12 cellular contexts compared by ENCODE assay signal in the genomic region with DNA sequence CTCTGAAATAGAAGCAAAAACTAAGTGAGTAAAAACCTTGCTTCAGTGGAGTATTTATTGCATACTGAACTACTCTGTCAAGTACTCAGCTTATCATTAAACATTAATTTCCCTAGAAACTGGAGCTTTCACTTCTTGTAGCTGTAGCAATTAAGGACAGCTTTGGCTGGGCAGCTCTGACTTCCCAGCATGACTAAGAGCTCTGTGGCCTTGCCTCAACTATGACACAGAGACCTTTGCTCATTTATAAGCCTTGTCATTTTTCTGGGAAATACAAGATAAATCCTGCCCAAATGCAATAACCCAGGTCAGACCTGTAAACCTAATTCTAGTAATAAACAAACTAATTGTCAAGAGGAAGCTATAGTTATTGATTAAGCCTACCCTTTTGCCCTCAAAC.
DNase-seq lines count a peak whose midpoint lies in the region; ATAC-seq and TF ChIP-seq lines count a peak whose summit lies in the region.
"Had no signal": no experiment of that assay in that cellular context is flagged by ENCODE, and none has a peak within 500 bp of the region (broad histone marks: within the 10 kb centered on the region; RNA-seq: fewer than 3 reads in every experiment).

No MANE protein-coding gene starts in this region.

- H3K4me2 ChIP-seq in MM.1S (ENCODE audit: low read depth, low read length), result peak overlapping the region; percentile 11; the same call in 1 of the 2 replicates
- no peak overlapping the region for H3K4me2 ChIP-seq in PC-3 (ENCODE audit: low read length)

- peak; percentile 0 for DNase-seq in AG09319 (ENCODE audit: extremely low read depth, low read depth)
- no peak for DNase-seq in MM.1S
- peak; percentile 93 for DNase-seq in kidney tubule cell (ENCODE audit: low spot score)
- no peak for DNase-seq in natural killer cell treated with Interleukin-12 subunit alpha and Interleukin-12 subunit beta and Interleukin-15 and Interleukin-18, amount 100 ng/mL, for 72 hours (ENCODE audit: low spot score)
- DNase-seq in inferior parietal cortex (ENCODE audit: extremely low spot score), result no peak
- no peak for DNase-seq in PC-3
- DNase-seq in HCEC 1CT, result no peak
- DNase-seq: activated T-cell treated with anti-CD3 and anti-CD28 coated beads, Interleukin-2, amount 50 U/mL, for 72 hours; foreskin keratinocyte had no signal

- POLR2A ChIA-PET in PC-3 (lab: Charles Lee; ENCODE audit: unreplicated experiment), result no interaction called here

- H3K27me3 ChIP-seq in MM.1S (replicated peaks; ENCODE audit: insufficient read depth, low read length) (no peaks in the 10 kb centered on the region), PC-3 (ENCODE audit: low read length) (no peaks in the 10 kb centered on the region)
- H3K27me3 ChIP-seq: foreskin keratinocyte had no signal

- no peaks in the 10 kb centered on the region for H3K9me3 Mint-ChIP-seq in natural killer cell treated with Interleukin-12 subunit alpha and Interleukin-12 subunit beta and Interleukin-15 and Interleukin-18, amount 100 ng/mL, for 72 hours
- H3K9me3 Mint-ChIP-seq: CD14-positive monocyte had no signal

- H3K4me3 ChIP-seq in MM.1S (ENCODE audit: low read length) (no peak overlapping the region), PC-3 (ENCODE audit: low read length) (no peak overlapping the region)
- H3K4me3 ChIP-seq: SK-N-MC had no signal

- no peak overlapping the region for H3K4me3 Mint-ChIP-seq in natural killer cell treated with Interleukin-12 subunit alpha and Interleukin-12 subunit beta and Interleukin-15 and Interleukin-18, amount 100 ng/mL, for 72 hours
- H3K4me3 Mint-ChIP-seq: activated T-cell treated with anti-CD3 and anti-CD28 coated beads, Interleukin-2, amount 50 U/mL, for 72 hours; CD14-positive monocyte had no signal

- H3K27ac ChIP-seq in MM.1S (ENCODE audit: low read length) (peak overlapping the region; percentile 77; the same call in 1 of the 2 replicates), PC-3 (ENCODE audit: low read length) (no peak overlapping the region)
- H3K27ac ChIP-seq: foreskin keratinocyte, SK-N-MC had no signal

- H3K9me3 ChIP-seq in MM.1S (replicated peaks; ENCODE audit: insufficient read depth, low read length) (no peaks in the 10 kb centered on the region), PC-3 (ENCODE audit: low read length) (no peaks in the 10 kb centered on the region)

- intact Hi-C loops in PC-3 (cut with micrococcal nuclease), result no loop called here

- TF ChIP-seq CTCF in AG09319 (IDR thresholded peaks at IDR 0.05; ENCODE audit: low read depth, low read length) (no peak), MM.1S (IDR thresholded peaks at IDR 0.05; ENCODE audit: low read length) (no peak), PC-3 (conservative IDR thresholded peaks at IDR 0.05; ENCODE audit: low read depth, low read length) (no peak)

- no peaks in the 10 kb centered on the region for H3K36me3 ChIP-seq in MM.1S (replicated peaks; ENCODE audit: insufficient read depth, low read length)
- no peaks in the 10 kb centered on the region for H3K36me3 ChIP-seq in PC-3 (ENCODE audit: low read depth, low read length)

- H3K27ac Mint-ChIP-seq in natural killer cell treated with Interleukin-12 subunit alpha and Interleukin-12 subunit beta and Interleukin-15 and Interleukin-18, amount 100 ng/mL, for 72 hours, result no peak overlapping the region
- H3K27ac Mint-ChIP-seq: activated T-cell treated with anti-CD3 and anti-CD28 coated beads, Interleukin-2, amount 50 U/mL, for 72 hours; CD14-positive monocyte had no signal

- H4K20me1 ChIP-seq in MM.1S (ENCODE audit: insufficient read depth, low read length), result no peaks in the 10 kb centered on the region
- H4K20me1 ChIP-seq in PC-3 (ENCODE audit: low read length), result no peaks in the 10 kb centered on the region

- peaks cover 8 to 28% of the 10 kb centered on the region in 2 donors for H3K27me3 Mint-ChIP-seq in natural killer cell treated with Interleukin-12 subunit alpha and Interleukin-12 subunit beta and Interleukin-15 and Interleukin-18, amount 100 ng/mL, for 72 hours

- H3K9me2 ChIP-seq in MM.1S (replicated peaks; ENCODE audit: insufficient read depth, low read length) (no peaks in the 10 kb centered on the region), PC-3 (replicated peaks; ENCODE audit: low read length) (no peaks in the 10 kb centered on the region)

- H2AFZ ChIP-seq in MM.1S (ENCODE audit: low read length), result no peak overlapping the region
- no peak overlapping the region for H2AFZ ChIP-seq in PC-3 (ENCODE audit: low read length)

- peaks cover 12% of the 10 kb centered on the region for H3F3A ChIP-seq in MM.1S (ENCODE audit: insufficient read depth, low read length)
- no peaks in the 10 kb centered on the region for H3F3A ChIP-seq in PC-3 (ENCODE audit: low read length, unreplicated experiment)

- H3K36me3 Mint-ChIP-seq in natural killer cell treated with Interleukin-12 subunit alpha and Interleukin-12 subunit beta and Interleukin-15 and Interleukin-18, amount 100 ng/mL, for 72 hours, result no peaks in the 10 kb centered on the region
- H3K36me3 Mint-ChIP-seq: CD14-positive monocyte had no signal

- no peaks in the 10 kb centered on the region for H3K4me1 Mint-ChIP-seq in natural killer cell treated with Interleukin-12 subunit alpha and Interleukin-12 subunit beta and Interleukin-15 and Interleukin-18, amount 100 ng/mL, for 72 hours (ENCODE audit: low read depth in 2 of 2)
- H3K4me1 Mint-ChIP-seq: CD14-positive monocyte had no signal

- no TSS peak for BruUV-seq in PC-3 (replicated peaks; lab: Mats Ljungman, UMichigan)

- H3K4me1 ChIP-seq in MM.1S (ENCODE audit: low read length) (peaks cover 23% of the 10 kb centered on the region), PC-3 (ENCODE audit: insufficient read depth, low read length) (no peaks in the 10 kb centered on the region)
- H3K4me1 ChIP-seq: foreskin keratinocyte had no signal

- H3K79me2 ChIP-seq in MM.1S (ENCODE audit: low read length) (no peaks in the 10 kb centered on the region), PC-3 (ENCODE audit: low read length) (no peaks in the 10 kb centered on the region)

- H3K9ac ChIP-seq in MM.1S (ENCODE audit: low read length) (no peak overlapping the region), PC-3 (ENCODE audit: low read length) (no peak overlapping the region)

- ATAC-seq in GM21737 (IDR thresholded peaks at IDR 0.05; ENCODE audit: unreplicated experiment) (peak; percentile 80), PC-3 (no peak)
- no peak for ATAC-seq in natural killer cell treated with Interleukin-12 subunit alpha and Interleukin-12 subunit beta and Interleukin-15 and Interleukin-18, amount 100 ng/mL, for 72 hours
- ATAC-seq: activated T-cell treated with anti-CD3 and anti-CD28 coated beads, Interleukin-2, amount 50 U/mL, for 72 hours; foreskin keratinocyte had no signal

- CTCF ChIA-PET in PC-3 (lab: Charles Lee), result no interaction called here

Comparison
In these comparisons a context has a peak if more than half of its experiments do, and no peak if none do; other contexts are left out.
1. DNase-seq: peak in AG09319 (single experiment) and kidney tubule cell (single experiment); none in MM.1S (single experiment), natural killer cell treated with Interleukin-12 subunit alpha and Interleukin-12 subunit beta and Interleukin-15 and Interleukin-18, amount 100 ng/mL, for 72 hours (single experiment), inferior parietal cortex (single experiment), PC-3 (single experiment) and HCEC 1CT (single experiment).